20 cellular contexts compared by ENCODE assay signal in the genomic region with DNA sequence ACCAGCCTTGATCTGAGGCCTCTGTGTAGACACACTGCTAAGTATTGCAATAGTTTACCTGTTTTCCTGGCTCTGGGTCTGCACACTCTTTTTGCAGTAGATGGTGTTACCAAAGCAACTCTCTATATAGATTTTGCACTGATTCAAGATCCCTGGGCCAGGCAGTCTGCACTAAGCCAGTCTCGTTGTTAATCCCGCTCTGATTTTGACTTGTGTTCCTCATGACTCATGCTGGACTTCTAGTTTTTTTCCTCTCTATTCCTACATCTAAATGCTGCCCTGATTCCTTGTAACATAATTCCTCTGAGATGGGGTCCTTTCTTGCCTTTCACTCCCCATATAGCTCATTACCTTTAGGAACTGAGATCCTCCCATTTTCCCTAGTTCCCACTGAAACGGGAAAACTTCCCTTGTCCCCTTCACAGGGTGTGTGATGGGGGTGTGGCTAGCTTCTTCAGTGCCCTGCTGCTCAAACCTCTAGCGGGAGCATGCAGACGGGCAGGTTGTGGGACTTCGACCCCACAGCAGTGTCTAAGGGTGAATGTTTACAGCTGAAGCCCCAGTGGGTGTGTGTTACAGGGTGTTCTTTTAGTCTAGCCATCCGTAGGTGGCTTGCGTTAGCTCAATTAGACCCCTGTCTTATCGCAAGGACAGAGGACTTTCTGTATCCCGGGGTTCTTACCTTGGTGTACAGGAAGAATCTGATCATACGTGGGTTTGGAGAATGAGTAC.
"Had no signal": no experiment of that assay in that cellular context is flagged by ENCODE, and none has a peak within 500 bp of the region (broad histone marks: within the 10 kb centered on the region; RNA-seq: fewer than 3 reads in every experiment).

No MANE protein-coding gene starts in this region.

- H3K4me3 Mint-ChIP-seq: activated CD4-positive, alpha-beta memory T cell treated with anti-CD3 and anti-CD28 coated beads for 36 hours; activated CD4-positive, alpha-beta T cell treated with anti-CD3 and anti-CD28 coated beads for 36 hours; activated CD8-positive, alpha-beta memory T cell treated with anti-CD3 and anti-CD28 coated beads, Interleukin-2, amount 10 ng/mL, durations not matched to agents 7 days and 5 days; activated naive CD4-positive, alpha-beta T cell treated with anti-CD3 and anti-CD28 coated beads, Interleukin-2, amount 10 ng/mL, durations not matched to agents 7 days and 5 days; natural killer cell; T-helper 1 cell treated with Interleukin-12 subunit alpha and Interleukin-12 subunit beta and Interleukin-4 antibody, amounts not matched to agents 30 μg/mL and 1 μg/mL, for 36 hours had no signal

- H3K36me3 ChIP-seq: adrenal gland, esophagus squamous epithelium, right atrium auricular region, WERI-Rb-1 had no signal

- H3K27ac ChIP-seq: adrenal gland, esophagus squamous epithelium, right atrium auricular region, skin epidermis, WERI-Rb-1 had no signal

- H3K27me3 ChIP-seq: adrenal gland, esophagus squamous epithelium, right atrium auricular region had no signal

- H3K4me3 ChIP-seq: adrenal gland, esophagus squamous epithelium, right atrium auricular region, skin epidermis had no signal

- ATAC-seq: activated CD4-positive, alpha-beta T cell treated with anti-CD3 and anti-CD28 coated beads for 36 hours; activated CD8-positive, alpha-beta memory T cell treated with anti-CD3 and anti-CD28 coated beads, Interleukin-2, amount 10 ng/mL, durations not matched to agents 7 days and 5 days; natural killer cell had no signal

- H3K4me1 Mint-ChIP-seq: activated CD4-positive, alpha-beta T cell treated with anti-CD3 and anti-CD28 coated beads for 36 hours; activated CD8-positive, alpha-beta memory T cell treated with anti-CD3 and anti-CD28 coated beads, Interleukin-2, amount 10 ng/mL, durations not matched to agents 7 days and 5 days; activated naive CD4-positive, alpha-beta T cell treated with anti-CD3 and anti-CD28 coated beads, Interleukin-2, amount 10 ng/mL, durations not matched to agents 7 days and 5 days; natural killer cell had no signal

- H3K36me3 Mint-ChIP-seq: activated CD4-positive, alpha-beta memory T cell treated with anti-CD3 and anti-CD28 coated beads for 36 hours; activated CD8-positive, alpha-beta memory T cell treated with anti-CD3 and anti-CD28 coated beads, Interleukin-2, amount 10 ng/mL, durations not matched to agents 7 days and 5 days; activated naive CD4-positive, alpha-beta T cell treated with anti-CD3 and anti-CD28 coated beads, Interleukin-2, amount 10 ng/mL, durations not matched to agents 7 days and 5 days; natural killer cell had no signal

- H3K27me3 Mint-ChIP-seq: activated naive CD4-positive, alpha-beta T cell treated with anti-CD3 and anti-CD28 coated beads, Interleukin-2, amount 10 ng/mL, durations not matched to agents 7 days and 5 days had no signal

- H3K9me3 ChIP-seq: adrenal gland, esophagus squamous epithelium, right atrium auricular region had no signal

- H3K27ac Mint-ChIP-seq: activated CD4-positive, alpha-beta memory T cell treated with anti-CD3 and anti-CD28 coated beads for 36 hours; activated CD4-positive, alpha-beta T cell treated with anti-CD3 and anti-CD28 coated beads for 36 hours; activated CD8-positive, alpha-beta memory T cell treated with anti-CD3 and anti-CD28 coated beads, Interleukin-2, amount 10 ng/mL, durations not matched to agents 7 days and 5 days; activated naive CD4-positive, alpha-beta T cell treated with anti-CD3 and anti-CD28 coated beads, Interleukin-2, amount 10 ng/mL, durations not matched to agents 7 days and 5 days; natural killer cell; T-helper 1 cell treated with Interleukin-12 subunit alpha and Interleukin-12 subunit beta and Interleukin-4 antibody, amounts not matched to agents 30 μg/mL and 1 μg/mL, for 36 hours had no signal

- H3K9me3 Mint-ChIP-seq: natural killer cell; T-helper 1 cell treated with Interleukin-12 subunit alpha and Interleukin-12 subunit beta and Interleukin-4 antibody, amounts not matched to agents 30 μg/mL and 1 μg/mL, for 36 hours had no signal

- DNase-seq: activated CD4-positive, alpha-beta memory T cell treated with anti-CD3 and anti-CD28 coated beads for 36 hours; activated CD4-positive, alpha-beta T cell treated with anti-CD3 and anti-CD28 coated beads for 36 hours; activated CD8-positive, alpha-beta memory T cell treated with anti-CD3 and anti-CD28 coated beads, Interleukin-2, amount 10 ng/mL, durations not matched to agents 7 days and 5 days; activated naive CD4-positive, alpha-beta T cell treated with anti-CD3 and anti-CD28 coated beads, Interleukin-2, amount 10 ng/mL, durations not matched to agents 7 days and 5 days; activated T-cell treated with anti-CD3 and anti-CD28 coated beads, Interleukin-2, amount 50 U/mL, for 1 hour; adrenal gland; esophagus squamous epithelium; hypothalamus; kidney; mesenchymal stem cell; natural killer cell; posterior cingulate gyrus; stimulated activated CD4-positive, alpha-beta T cell treated with anti-CD3 and anti-CD28 coated beads, Interleukin-4, amount 100 ng/mL, for 24 hours; stimulated activated naive CD4-positive, alpha-beta T cell; substantia nigra; trophoblast cell; WERI-Rb-1 had no signal

- H3K4me1 ChIP-seq: adrenal gland, right atrium auricular region had no signal
